Comparison of ENCODE assay signal across 1 cellular context in the genomic region with DNA sequence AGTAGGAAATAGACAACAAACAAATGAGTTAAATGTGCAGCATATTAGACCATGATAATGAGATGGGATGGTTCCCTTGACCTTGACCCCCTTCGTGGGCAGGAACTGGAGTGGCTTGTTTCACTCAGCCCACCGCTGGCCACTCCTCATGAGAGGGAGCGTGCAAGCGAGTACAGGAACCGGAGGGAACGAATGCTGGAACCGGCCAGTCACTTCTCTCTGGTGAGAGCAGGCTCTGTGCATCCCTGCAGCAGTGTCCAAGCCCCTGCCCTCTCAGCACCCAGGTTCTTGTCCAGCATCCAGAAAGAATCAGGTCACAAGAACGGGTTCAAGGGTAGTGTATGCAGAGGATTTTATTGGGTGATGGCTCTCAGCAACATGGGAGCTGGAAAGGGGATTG.
TF ChIP-seq lines count a peak whose summit lies in the region.

No MANE protein-coding gene starts in this region.

TF ChIP-seq in HepG2, 621 proteins besides CTCF, POLR2A, EP300 and RAD21 (continued from another document):
- TF ChIP-seq, protein P1, sequence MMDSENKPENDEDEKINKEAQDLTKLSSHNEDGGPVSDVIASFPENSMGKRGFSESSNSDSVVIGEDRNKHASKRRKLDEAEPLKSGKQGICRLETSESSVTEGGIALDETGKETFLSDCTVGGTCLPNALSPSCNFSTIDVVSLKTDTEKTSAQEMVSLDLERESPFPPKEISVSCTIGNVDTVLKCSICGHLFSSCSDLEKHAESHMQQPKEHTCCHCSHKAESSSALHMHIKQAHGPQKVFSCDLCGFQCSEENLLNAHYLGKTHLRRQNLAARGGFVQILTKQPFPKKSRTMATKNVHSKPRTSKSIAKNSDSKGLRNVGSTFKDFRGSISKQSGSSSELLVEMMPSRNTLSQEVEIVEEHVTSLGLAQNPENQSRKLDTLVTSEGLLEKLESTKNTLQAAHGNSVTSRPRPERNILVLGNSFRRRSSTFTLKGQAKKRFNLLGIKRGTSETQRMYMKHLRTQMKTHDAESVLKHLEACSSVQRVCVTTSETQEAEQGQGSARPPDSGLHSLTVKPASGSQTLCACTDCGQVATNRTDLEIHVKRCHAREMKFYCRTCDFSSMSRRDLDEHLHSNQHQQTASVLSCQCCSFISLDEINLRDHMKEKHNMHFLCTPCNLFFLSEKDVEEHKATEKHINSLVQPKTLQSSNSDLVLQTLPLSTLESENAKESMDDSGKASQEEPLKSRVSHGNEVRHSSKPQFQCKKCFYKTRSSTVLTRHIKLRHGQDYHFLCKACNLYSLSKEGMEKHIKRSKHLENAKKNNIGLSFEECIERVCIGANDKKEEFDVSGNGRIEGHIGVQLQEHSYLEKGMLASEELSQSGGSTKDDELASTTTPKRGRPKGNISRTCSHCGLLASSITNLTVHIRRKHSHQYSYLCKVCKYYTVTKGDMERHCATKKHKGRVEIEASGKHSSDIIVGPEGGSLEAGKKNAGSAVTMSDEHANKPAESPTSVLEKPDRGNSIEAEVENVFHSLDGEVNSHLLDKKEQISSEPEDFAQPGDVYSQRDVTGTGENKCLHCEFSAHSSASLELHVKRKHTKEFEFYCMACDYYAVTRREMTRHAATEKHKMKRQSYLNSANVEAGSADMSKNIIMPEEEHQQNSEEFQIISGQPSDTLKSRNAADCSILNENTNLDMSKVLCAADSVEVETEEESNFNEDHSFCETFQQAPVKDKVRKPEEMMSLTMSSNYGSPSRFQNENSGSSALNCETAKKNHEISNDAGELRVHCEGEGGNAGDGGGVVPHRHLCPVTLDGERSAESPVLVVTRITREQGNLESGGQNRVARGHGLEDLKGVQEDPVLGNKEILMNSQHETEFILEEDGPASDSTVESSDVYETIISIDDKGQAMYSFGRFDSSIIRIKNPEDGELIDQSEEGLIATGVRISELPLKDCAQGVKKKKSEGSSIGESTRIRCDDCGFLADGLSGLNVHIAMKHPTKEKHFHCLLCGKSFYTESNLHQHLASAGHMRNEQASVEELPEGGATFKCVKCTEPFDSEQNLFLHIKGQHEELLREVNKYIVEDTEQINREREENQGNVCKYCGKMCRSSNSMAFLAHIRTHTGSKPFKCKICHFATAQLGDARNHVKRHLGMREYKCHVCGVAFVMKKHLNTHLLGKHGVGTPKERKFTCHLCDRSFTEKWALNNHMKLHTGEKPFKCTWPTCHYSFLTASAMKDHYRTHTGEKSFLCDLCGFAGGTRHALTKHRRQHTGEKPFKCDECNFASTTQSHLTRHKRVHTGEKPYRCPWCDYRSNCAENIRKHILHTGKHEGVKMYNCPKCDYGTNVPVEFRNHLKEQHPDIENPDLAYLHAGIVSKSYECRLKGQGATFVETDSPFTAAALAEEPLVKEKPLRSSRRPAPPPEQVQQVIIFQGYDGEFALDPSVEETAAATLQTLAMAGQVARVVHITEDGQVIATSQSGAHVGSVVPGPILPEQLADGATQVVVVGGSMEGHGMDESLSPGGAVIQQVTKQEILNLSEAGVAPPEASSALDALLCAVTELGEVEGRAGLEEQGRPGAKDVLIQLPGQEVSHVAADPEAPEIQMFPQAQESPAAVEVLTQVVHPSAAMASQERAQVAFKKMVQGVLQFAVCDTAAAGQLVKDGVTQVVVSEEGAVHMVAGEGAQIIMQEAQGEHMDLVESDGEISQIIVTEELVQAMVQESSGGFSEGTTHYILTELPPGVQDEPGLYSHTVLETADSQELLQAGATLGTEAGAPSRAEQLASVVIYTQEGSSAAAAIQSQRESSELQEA (CRISPR knock-in tag; IDR thresholded peaks at IDR 0.05; ENCODE audit: not compliant biosample characterization) = no peak
- TF ChIP-seq POLR2G (IDR thresholded peaks at IDR 0.05; ENCODE audit: low read depth, low read length) (no peak), ZSCAN21 (CRISPR knock-in tag; IDR thresholded peaks at IDR 0.05; ENCODE audit: borderline replicate concordance) (no peak)
- TF ChIP-seq, protein P2, sequence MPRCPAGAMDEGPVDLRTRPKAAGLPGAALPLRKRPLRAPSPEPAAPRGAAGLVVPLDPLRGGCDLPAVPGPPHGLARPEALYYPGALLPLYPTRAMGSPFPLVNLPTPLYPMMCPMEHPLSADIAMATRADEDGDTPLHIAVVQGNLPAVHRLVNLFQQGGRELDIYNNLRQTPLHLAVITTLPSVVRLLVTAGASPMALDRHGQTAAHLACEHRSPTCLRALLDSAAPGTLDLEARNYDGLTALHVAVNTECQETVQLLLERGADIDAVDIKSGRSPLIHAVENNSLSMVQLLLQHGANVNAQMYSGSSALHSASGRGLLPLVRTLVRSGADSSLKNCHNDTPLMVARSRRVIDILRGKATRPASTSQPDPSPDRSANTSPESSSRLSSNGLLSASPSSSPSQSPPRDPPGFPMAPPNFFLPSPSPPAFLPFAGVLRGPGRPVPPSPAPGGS (CRISPR knock-in tag; IDR thresholded peaks at IDR 0.05) = no peak
